Comparison of ENCODE assay signal across 8 cellular contexts in genomic region chr5:140400730-140401361, GRCh38. TPM values are rescaled to one million over a fixed set of nuclear protein-coding genes. Genes with fewer than 3 reads are reported as not detected.
A peak's percentile ranks its signal among the peaks of the same experiment; 100 is the strongest.
DNase-seq lines count a peak whose midpoint lies in the region; ATAC-seq and TF ChIP-seq lines count a peak whose summit lies in the region.

No MANE protein-coding gene starts in this region.

- TF ChIP-seq CTCF in GM12864 (IDR thresholded peaks at IDR 0.05; ENCODE audit: low read depth, low read length, missing control alignments) (no peak), osteoblast (IDR thresholded peaks at IDR 0.05; ENCODE audit: extremely low read depth, low read depth, low read length) (no peak), thoracic aorta (IDR thresholded peaks at IDR 0.05) (no peak)

- ATAC-seq in HG02642 (IDR thresholded peaks at IDR 0.05; ENCODE audit: poor library complexity, unreplicated experiment) (peak; percentile 72), Right ventricle myocardium inferior (peak; percentile 87), thoracic aorta (ENCODE audit: insufficient number of reproducible peaks, low FRiP score, low read depth) (peak; percentile 81)

- peaks cover 42% of the 10 kb centered on the region for H3K79me2 ChIP-seq in osteoblast (ENCODE audit: insufficient read depth, low read length)

- H3K9me3 ChIP-seq in osteoblast (ENCODE audit: low read depth, low read length) (no peaks in the 10 kb centered on the region), thoracic aorta (no peaks in the 10 kb centered on the region)

- peak overlapping the region; percentile 73 for H3K4me3 ChIP-seq in GM12864 (ENCODE audit: low read depth, low read length)
- peak overlapping the region; percentile 94 for H3K4me3 ChIP-seq in osteoblast (ENCODE audit: insufficient read depth, low read length)
- peak overlapping the region; percentile 88 for H3K4me3 ChIP-seq in thoracic aorta

- no peaks in the 10 kb centered on the region for H3K9me3 Mint-ChIP-seq in activated naive CD8-positive, alpha-beta T cell treated with anti-CD3 and anti-CD28 coated beads for 36 hours

- H3K4me2 ChIP-seq in osteoblast (ENCODE audit: insufficient read depth, low read length), result peak overlapping the region; percentile 95

- H3K27me3 ChIP-seq in osteoblast (ENCODE audit: insufficient read depth, low read length) (no peaks in the 10 kb centered on the region), thoracic aorta (replicated peaks; ENCODE audit: insufficient read depth) (no peaks in the 10 kb centered on the region)

- peaks cover 31% of the 10 kb centered on the region for H4K20me1 ChIP-seq in osteoblast (ENCODE audit: insufficient read depth, low read length)

- no peaks in the 10 kb centered on the region for H3K27me3 Mint-ChIP-seq in activated naive CD8-positive, alpha-beta T cell treated with anti-CD3 and anti-CD28 coated beads for 36 hours

- intact Hi-C loops in Right ventricle myocardium inferior (cut with DNase I), result loop anchor here (2.0 to 5.0 kb wide), 4 partner anchors 146 to 291 kb away; partner anchors contain the start of genes APBB3, EIF4EBP3, HARS1 and HARS2

- H3K27ac ChIP-seq in osteoblast (ENCODE audit: low read depth, low read length) (peak overlapping the region; percentile 70), thoracic aorta (peak overlapping the region; percentile 84 to 89)

- peaks cover 11% of the 10 kb centered on the region for H3K36me3 Mint-ChIP-seq in activated naive CD8-positive, alpha-beta T cell treated with anti-CD3 and anti-CD28 coated beads for 36 hours

- no peak overlapping the region for H3K27ac Mint-ChIP-seq in activated naive CD8-positive, alpha-beta T cell treated with anti-CD3 and anti-CD28 coated beads for 36 hours

- H2AFZ ChIP-seq in osteoblast (ENCODE audit: low read length), result peak overlapping the region; percentile 99

- H3K4me1 ChIP-seq in osteoblast (ENCODE audit: insufficient read depth, low read length) (peaks cover 24% of the 10 kb centered on the region), thoracic aorta (ENCODE audit: control insufficient read depth in 1 of 2, low read depth in 2 of 2) (peaks cover 27 to 33% of the 10 kb centered on the region in 2 donors)

- peak; percentile 96 for DNase-seq in GM12864 (ENCODE audit: low read depth)
- DNase-seq in NCI-H1105 (lab: John Stamatoyannopoulos, UW), result peak; percentile 84
- peak; percentile 95 for DNase-seq in SKM-1 (lab: John Stamatoyannopoulos, UW; ENCODE audit: unreplicated experiment)
- DNase-seq in activated naive CD8-positive, alpha-beta T cell treated with anti-CD3 and anti-CD28 coated beads for 36 hours, result peak; percentile 86
- DNase-seq in Right ventricle myocardium inferior (ENCODE audit: missing footprints), result peak; percentile 95
- peak; percentile 96 for DNase-seq in osteoblast (ENCODE audit: insufficient read length, low spot score, missing footprints)
- peak; percentile 73 for DNase-seq in thoracic aorta (ENCODE audit: low spot score)

- H3K36me3 ChIP-seq in osteoblast (ENCODE audit: insufficient read depth, low read length) (no peaks in the 10 kb centered on the region), thoracic aorta (peaks cover 3% of the 10 kb centered on the region)

- H3K4me3 Mint-ChIP-seq in activated naive CD8-positive, alpha-beta T cell treated with anti-CD3 and anti-CD28 coated beads for 36 hours, result no peak overlapping the region

- H3K4me1 Mint-ChIP-seq in activated naive CD8-positive, alpha-beta T cell treated with anti-CD3 and anti-CD28 coated beads for 36 hours, result peaks cover 24% of the 10 kb centered on the region

RNA-seq across cellular contexts. Expression of gene ANKHD1, which starts 0.8 kb away (rescaled TPM):
- 10 to 100 TPM; 86.7 to 89.6 TPM for total RNA-seq in activated naive CD8-positive, alpha-beta T cell treated with anti-CD3 and anti-CD28 coated beads for 36 hours
- total RNA-seq in Right ventricle myocardium inferior (57.2 TPM), osteoblast (81.1 and 87.8 TPM in 2 replicates), thoracic aorta (100 to 1,000 TPM; 106 to 173 TPM)

RNA-seq across cellular contexts. Expression of gene SLC4A9, which starts 40.9 kb away (rescaled TPM):
- not detected for total RNA-seq in activated naive CD8-positive, alpha-beta T cell treated with anti-CD3 and anti-CD28 coated beads for 36 hours
- total RNA-seq in Right ventricle myocardium inferior (not detected), osteoblast (not detected in 2 replicates), thoracic aorta (not detected)

RNA-seq across cellular contexts. Expression of gene HBEGF, which starts 54.4 kb away (rescaled TPM):
- total RNA-seq in activated naive CD8-positive, alpha-beta T cell treated with anti-CD3 and anti-CD28 coated beads for 36 hours, result 1 to 10 TPM; 5.7 TPM
- total RNA-seq in Right ventricle myocardium inferior (20.2 TPM), osteoblast (1.8 and 2.5 TPM in 2 replicates), thoracic aorta (10 to 100 TPM; 22.6 to 36.0 TPM)

Comparison
In these comparisons a context has a peak if more than half of its experiments do, and no peak if none do; other contexts are left out.
1. Peak in every context shown above with its lines: DNase-seq, ATAC-seq, H3K4me3 ChIP-seq and H3K27ac ChIP-seq.